ENCODE assay signal across 11 cellular contexts in genomic region chr7:114916261-114916892, GRCh38. TPM values are rescaled to one million over a fixed set of nuclear protein-coding genes. Genes with fewer than 3 reads are reported as not detected.
DNase-seq lines count a peak whose midpoint lies in the region; ATAC-seq and TF ChIP-seq lines count a peak whose summit lies in the region.
"Had no signal": no experiment of that assay in that cellular context is flagged by ENCODE, and none has a peak within 500 bp of the region (broad histone marks: within the 10 kb centered on the region; RNA-seq: fewer than 3 reads in every experiment).

No MANE protein-coding gene starts in this region.

- peak overlapping the region in 9 of 10 donors; percentile 8 to 74 (median 28) for H3K4me3 Mint-ChIP-seq in naive thymus-derived CD8-positive, alpha-beta T cell

- no peak for DNase-seq in naive thymus-derived CD8-positive, alpha-beta T cell
- DNase-seq in brain microvascular endothelial cell (no peak), colonic mucosa (no peak), posterior vena cava (ENCODE audit: low spot score) (no peak), HEK293T (ENCODE audit: extremely low spot score) (no peak)
- DNase-seq: cortex of kidney, lower lobe of right lung had no signal

- TF ChIP-seq CTCF in brain microvascular endothelial cell (IDR thresholded peaks at IDR 0.05; ENCODE audit: low read depth, low read length, missing control alignments), result no peak
- TF ChIP-seq CTCF in colonic mucosa (IDR thresholded peaks at IDR 0.05), result no peak

- CTCF ChIA-PET in HEK293T (lab: Yijun Ruan, JAX), result interaction anchor here (0.6 kb wide), 1 partner anchor 423 kb away, joined by 3 read pairs; no protein-coding TSS in a partner anchor

- intact Hi-C loops in colonic mucosa (cut with DNase I) (no loop called here), posterior vena cava (cut with DNase I) (no loop called here)

- H3K9me3 Mint-ChIP-seq in naive thymus-derived CD8-positive, alpha-beta T cell, result no peaks in the 10 kb centered on the region

- in situ Hi-C loops in brain microvascular endothelial cell (cut with HindIII; ENCODE audit: low pct_ligation_motif_present, low sequenced_read_pairs), result no loop called here

- H3K36me3 ChIP-seq in brain microvascular endothelial cell (replicated peaks) (no peaks in the 10 kb centered on the region), colonic mucosa (no peaks in the 10 kb centered on the region)
- H3K36me3 ChIP-seq: lower lobe of right lung, SJSA1 had no signal

- peaks cover 11 to 27% (median 18%) of the 10 kb centered on the region in 4 donors for H3K4me1 Mint-ChIP-seq in naive thymus-derived CD8-positive, alpha-beta T cell

- POLR2A ChIA-PET in naive thymus-derived CD8-positive, alpha-beta T cell (lab: Charles Lee), result no interaction called here
- POLR2A ChIA-PET in HEK293T (lab: Yijun Ruan, JAX), result no interaction called here

- peak overlapping the region in 8 of 10 donors; percentile 54 to 94 (median 75) for H3K27ac Mint-ChIP-seq in naive thymus-derived CD8-positive, alpha-beta T cell

- H3K9ac ChIP-seq in colonic mucosa (ENCODE audit: low read depth in 2 of 2, low read length in 2 of 2), result no peak overlapping the region

- H3K4me3 ChIP-seq in brain microvascular endothelial cell (ENCODE audit: low read depth, low read length) (no peak overlapping the region), colonic mucosa (no peak overlapping the region)
- H3K4me3 ChIP-seq: lower lobe of right lung, SJSA1 had no signal

- ATAC-seq in GM18519 (IDR thresholded peaks at IDR 0.05; ENCODE audit: low FRiP score, unreplicated experiment) (peak; percentile 90), GM21529 (IDR thresholded peaks at IDR 0.05; ENCODE audit: unreplicated experiment) (peak; percentile 89), HG03521 (IDR thresholded peaks at IDR 0.05; ENCODE audit: unreplicated experiment) (peak; percentile 94)
- ATAC-seq in naive thymus-derived CD8-positive, alpha-beta T cell, result peak; percentile 66 to 70

- H3K36me3 Mint-ChIP-seq in naive thymus-derived CD8-positive, alpha-beta T cell, result no peaks in the 10 kb centered on the region

- H3K27me3 ChIP-seq in brain microvascular endothelial cell (replicated peaks), result no peaks in the 10 kb centered on the region
- no peaks in the 10 kb centered on the region for H3K27me3 ChIP-seq in colonic mucosa
- H3K27me3 ChIP-seq: SJSA1 had no signal

- H3K27ac ChIP-seq in brain microvascular endothelial cell, result no peak overlapping the region
- H3K27ac ChIP-seq in colonic mucosa, result no peak overlapping the region
- H3K27ac ChIP-seq: lower lobe of right lung, SJSA1 had no signal

- no peaks in the 10 kb centered on the region for H3K4me1 ChIP-seq in colonic mucosa
- H3K4me1 ChIP-seq: lower lobe of right lung, SJSA1 had no signal

- no peaks in the 10 kb centered on the region for H3K27me3 Mint-ChIP-seq in naive thymus-derived CD8-positive, alpha-beta T cell

- no peaks in the 10 kb centered on the region for H3K9me3 ChIP-seq in colonic mucosa
- H3K9me3 ChIP-seq: lower lobe of right lung, SJSA1 had no signal

TF ChIP-seq in HEK293T, 16 proteins besides CTCF, POLR2A, EP300 and RAD21:
- no peak for TF ChIP-seq SP1 (IDR thresholded peaks at IDR 0.05)
- TF ChIP-seq FOXA1 (IDR thresholded peaks at IDR 0.05), result no peak
- no peak for TF ChIP-seq FOXM1 (IDR thresholded peaks at IDR 0.05; ENCODE audit: borderline replicate concordance)
- no peak for TF ChIP-seq BHLHE40 (IDR thresholded peaks at IDR 0.05; ENCODE audit: borderline replicate concordance)
- no peak for TF ChIP-seq FOXK2 (IDR thresholded peaks at IDR 0.05)
- no peak for TF ChIP-seq L3MBTL2 (conservative IDR thresholded peaks at IDR 0.05)
- TF ChIP-seq ZNF384 (IDR thresholded peaks at IDR 0.05), result no peak
- no peak for TF ChIP-seq NFRKB (IDR thresholded peaks at IDR 0.05)

RNA-seq across cellular contexts. Expression of gene MDFIC, which starts 5.5 kb away (rescaled TPM):
- 10 to 100 TPM; 22.1 to 27.8 TPM for total RNA-seq in naive thymus-derived CD8-positive, alpha-beta T cell
- 10 to 100 TPM; 41.5 to 66.5 (median 56.6) TPM for polyA plus RNA-seq in naive thymus-derived CD8-positive, alpha-beta T cell
- total RNA-seq in colonic mucosa, result 1 to 10 TPM; 8.5 to 9.1 TPM
- 10 to 100 TPM; 27.0 to 28.7 TPM for total RNA-seq in posterior vena cava
